In genomic region chr1:156153362-156153761, GRCh38 we compare ENCODE assay signal across 8 cellular contexts. TPM values are rescaled to one million over a fixed set of nuclear protein-coding genes. Genes with fewer than 3 reads are reported as not detected.
A peak's percentile ranks its signal among the peaks of the same experiment; 100 is the strongest.
DNase-seq lines count a peak whose midpoint lies in the region; TF ChIP-seq lines count a peak whose summit lies in the region.
"Had no signal": no experiment of that assay in that cellular context is flagged by ENCODE, and none has a peak within 500 bp of the region (broad histone marks: within the 10 kb centered on the region; RNA-seq: fewer than 3 reads in every experiment).

Gene SEMA4A, plus strand, starts transcription at chr1:156153585. Its CDS starts 994 bp downstream, at chr1:156154579.

- H3K4me3 ChIP-seq in HL-60 (replicated peaks; ENCODE audit: insufficient read depth, low read length) (peak within 1 kb of the TSS; percentile 75), SU-DHL-6 (ENCODE audit: insufficient read depth, low read length, poor library complexity, severe bottlenecking) (peak within 1 kb of the TSS; percentile 88), spleen (peak within 1 kb of the TSS in 7 of 8 donors; percentile 9 to 65 (median 27)), foreskin fibroblast (ENCODE audit: low read depth in 1 of 2, low read length in 2 of 2) (no peak within 1 kb of the TSS), ovary (no peak within 1 kb of the TSS)
- H3K4me3 ChIP-seq: psoas muscle had no signal

- H3K36me3 ChIP-seq in SU-DHL-6 (ENCODE audit: low read length) (peaks cover 3% of the 10 kb centered on the region; the same call in 1 of the 2 replicates), spleen (peaks cover 0 to 14% (median 0%) of the 10 kb centered on the region in 6 donors), ovary (no peaks in the 10 kb centered on the region)

- H3K4me1 ChIP-seq in spleen = peaks cover 19 to 100% (median 85%) of the 10 kb centered on the region in 6 donors
- no peaks in the 10 kb centered on the region for H3K4me1 ChIP-seq in ovary (ENCODE audit: insufficient read depth)
- H3K4me1 ChIP-seq: psoas muscle had no signal

- no peak for TF ChIP-seq CTCF in HL-60 (IDR thresholded peaks at IDR 0.05; ENCODE audit: insufficient read depth, low read length)
- no peak for TF ChIP-seq CTCF in SU-DHL-6 (IDR thresholded peaks at IDR 0.05; ENCODE audit: insufficient read depth, low read length, poor library complexity, severe bottlenecking)
- no peak for TF ChIP-seq CTCF in spleen (IDR thresholded peaks at IDR 0.05 in 8 of 11, conservative IDR thresholded peaks at IDR 0.05 in 3 of 11)
- no peak for TF ChIP-seq CTCF in foreskin fibroblast (IDR thresholded peaks at IDR 0.05; ENCODE audit: low read depth, low read length)
- no peak for TF ChIP-seq CTCF in ovary (IDR thresholded peaks at IDR 0.05)

- no peak for TF ChIP-seq EP300 in ovary (IDR thresholded peaks at IDR 0.05)

- peak within 1 kb of the TSS; percentile 81 for H3K27ac ChIP-seq in HL-60 (replicated peaks)
- H3K27ac ChIP-seq in SU-DHL-6 (ENCODE audit: low read depth, low read length) = peak within 1 kb of the TSS; percentile 94
- H3K27ac ChIP-seq in spleen = peak within 1 kb of the TSS in 7 of 8 donors; percentile 73 to 92 (median 81)
- H3K27ac ChIP-seq in ovary = no peak within 1 kb of the TSS
- H3K27ac ChIP-seq: psoas muscle had no signal

- TF ChIP-seq POLR2A in spleen (IDR thresholded peaks at IDR 0.05) = no peak
- TF ChIP-seq POLR2A in ovary (IDR thresholded peaks at IDR 0.05) = no peak

- peaks cover 63% of the 10 kb centered on the region for H3F3A ChIP-seq in SU-DHL-6 (ENCODE audit: insufficient read depth)

- H3K9ac ChIP-seq in SU-DHL-6 (ENCODE audit: low read length) = peak within 1 kb of the TSS; percentile 85

- no peaks in the 10 kb centered on the region for H3K9me2 ChIP-seq in SU-DHL-6 (replicated peaks; ENCODE audit: insufficient read depth, low read length)

- intact Hi-C loops in spleen (cut with DNase I; ENCODE audit: low total_unique reads) (no loop called here), ovary (cut with DNase I) (loop anchor here in 1 of 4 donors (5.0 kb wide), 1 partner anchor 74 kb away; no protein-coding TSS in a partner anchor)

- DNase-seq in HL-60 (ENCODE audit: low read depth in 1 of 2, low spot score in 1 of 2) = no peak
- DNase-seq in islet precursor cell = peak; percentile 58
- no peak for DNase-seq in spleen
- DNase-seq in foreskin fibroblast = no peak
- no peak for DNase-seq in AG20443 (ENCODE audit: low spot score)
- DNase-seq in ovary = no peak

- peaks cover 45% of the 10 kb centered on the region for H3K79me2 ChIP-seq in SU-DHL-6 (ENCODE audit: insufficient read depth, low read length)

- H3K27me3 ChIP-seq in HL-60 (ENCODE audit: insufficient read depth, poor library complexity, severe bottlenecking) (no peaks in the 10 kb centered on the region), SU-DHL-6 (ENCODE audit: low read length) (no peaks in the 10 kb centered on the region), spleen (replicated peaks in 1 of 7) (peaks cover 0 to 13% (median 0%) of the 10 kb centered on the region in 7 donors), ovary (no peaks in the 10 kb centered on the region)

- no peaks in the 10 kb centered on the region for H4K20me1 ChIP-seq in SU-DHL-6 (ENCODE audit: low read depth, low read length)

- H2AFZ ChIP-seq in SU-DHL-6 (ENCODE audit: low read depth, low read length, severe bottlenecking) = no peak within 1 kb of the TSS

- H3K4me2 ChIP-seq in SU-DHL-6 (ENCODE audit: low read depth, low read length, poor library complexity, severe bottlenecking) = peak within 1 kb of the TSS; percentile 98

- no peaks in the 10 kb centered on the region for H3K9me3 ChIP-seq in SU-DHL-6 (ENCODE audit: insufficient read depth, low read length)
- no peaks in the 10 kb centered on the region for H3K9me3 ChIP-seq in spleen
- H3K9me3 ChIP-seq in ovary = no peaks in the 10 kb centered on the region
- H3K9me3 ChIP-seq: psoas muscle had no signal

- WGBS in spleen, 5 donors = 85 to 91% (median 87%) methylated on average over 10 of the region's 10 CpGs
- 76 to 77% (median 76%) methylated on average over 10 of the region's 10 CpGs for WGBS in ovary, 3 donors

RNA-seq across cellular contexts. Expression of gene SEMA4A, which starts in this region (rescaled TPM):
- total RNA-seq in spleen = 10 to 100 TPM; 21.1 to 65.9 (median 37.7) TPM
- 1 to 10 TPM; 7.1 to 9.3 (median 9.1) TPM for polyA plus RNA-seq in spleen
- total RNA-seq in ovary = 1 to 10 TPM; 2.7 to 9.0 (median 5.5) TPM
- 1 to 10 TPM; 2.1 to 2.8 TPM for polyA plus RNA-seq in ovary

Comparison
In these comparisons a context has a peak if more than half of its experiments do, and no peak if none do; other contexts are left out.
1. H3K27ac ChIP-seq: peak in HL-60 (single experiment), SU-DHL-6 (single experiment) and spleen (7 of 8); none in ovary (0 of 2).
2. H3K4me3 ChIP-seq: peak in HL-60 (single experiment), SU-DHL-6 (single experiment) and spleen (7 of 8); none in foreskin fibroblast (0 of 2) and ovary (single experiment).